ENCODE assay signal across 12 cellular contexts in genomic region chr6:7997311-7997710, GRCh38.
"Had no signal": no experiment of that assay in that cellular context is flagged by ENCODE, and none has a peak within 500 bp of the region (broad histone marks: within the 10 kb centered on the region; RNA-seq: fewer than 3 reads in every experiment).

No MANE protein-coding gene starts in this region.

- H3K79me2 ChIP-seq: parathyroid adenoma had no signal

- H3K9me3 ChIP-seq: esophagus squamous epithelium, prostate gland, uterus had no signal

- H2AFZ ChIP-seq: parathyroid adenoma had no signal

- ATAC-seq: effector memory CD8-positive, alpha-beta T cell; left colon had no signal

- H3K4me1 ChIP-seq: foreskin keratinocyte, parathyroid adenoma, prostate gland, uterus had no signal

- DNase-seq: effector memory CD8-positive, alpha-beta T cell; esophagus squamous epithelium; left colon; left ventricle myocardium superior; naive B cell; occipital lobe; stimulated activated naive CD4-positive, alpha-beta T cell had no signal

- H3K27ac ChIP-seq: esophagus squamous epithelium, foreskin keratinocyte, parathyroid adenoma, prostate gland, uterus had no signal

- H3K4me3 ChIP-seq: esophagus squamous epithelium, lung, prostate gland, uterus had no signal

- H3K36me3 ChIP-seq: esophagus squamous epithelium, prostate gland, uterus had no signal

- H3K27me3 ChIP-seq: esophagus squamous epithelium, foreskin keratinocyte, uterus had no signal
